ENCODE assay signal across 15 cellular contexts in genomic region chr5:127014573-127014972, GRCh38. TPM values are rescaled to one million over a fixed set of nuclear protein-coding genes. Genes with fewer than 3 reads are reported as not detected.
A peak's percentile ranks its signal among the peaks of the same experiment; 100 is the strongest.
DNase-seq lines count a peak whose midpoint lies in the region; ATAC-seq, FAIRE-seq and TF ChIP-seq lines count a peak whose summit lies in the region.
"Had no signal": no experiment of that assay in that cellular context is flagged by ENCODE, and none has a peak within 500 bp of the region (broad histone marks: within the 10 kb centered on the region; RNA-seq: fewer than 3 reads in every experiment).

No MANE protein-coding gene starts in this region.

- peaks cover 79% of the 10 kb centered on the region for H3K79me2 ChIP-seq in endothelial cell of umbilical vein (ENCODE audit: control insufficient read depth, insufficient read depth, low read length)
- H3K79me2 ChIP-seq in H9 (ENCODE audit: insufficient read depth, low read length) = no peaks in the 10 kb centered on the region
- H3K79me2 ChIP-seq: parathyroid adenoma had no signal

- POLR2A ChIA-PET in endothelial cell of umbilical vein (lab: Charles Lee) (no interaction called here), WTC11 (lab: Charles Lee) (no interaction called here)

- no peak overlapping the region for H3K56ac ChIP-seq in H9 (ENCODE audit: insufficient read length, low read depth, low read length)

- BruUV-seq in endothelial cell of umbilical vein (replicated peaks; lab: Mats Ljungman, UMichigan) = no TSS peak

- no peak overlapping the region for H2BK5ac ChIP-seq in H9 (ENCODE audit: insufficient read length, low read length)

- no peak overlapping the region for H3K14ac ChIP-seq in H9 (ENCODE audit: insufficient read depth, low read length)

- H3K18ac ChIP-seq in H9 (ENCODE audit: insufficient read length, low read depth, low read length) = no peak overlapping the region

- CTCF ChIA-PET in endothelial cell of umbilical vein (lab: Charles Lee) (interaction anchor here (1.1 to 5.0 kb wide), 2 partner anchors 13 to 14 kb away, joined by 3 to 24 read pairs; no protein-coding TSS in a partner anchor), WTC11 (lab: Charles Lee) (no interaction called here)

- H3K9me3 Mint-ChIP-seq in H9 (peaks cover 0 to 2% of the 10 kb centered on the region in 2 experiments; a peak in 1 of 5 replicates), WTC11 (no peaks in the 10 kb centered on the region; the same call in 1 of the 2 replicates)

- no peak overlapping the region for H2BK20ac ChIP-seq in H9 (ENCODE audit: low read depth, low read length, poor library complexity, severe bottlenecking)

- H4K20me1 ChIP-seq in endothelial cell of umbilical vein (replicated peaks; ENCODE audit: control insufficient read depth, extremely low read depth, insufficient read depth, low read length) = no peaks in the 10 kb centered on the region
- no peaks in the 10 kb centered on the region for H4K20me1 ChIP-seq in H9 (ENCODE audit: control insufficient read depth, insufficient read depth, insufficient read length)

- no CpG with 5 or more reads among the region's 1 CpG for WGBS in H9 (ENCODE audit: extremely low coverage, insufficient read length, low lambda C conversion rate)

- H3K4me1 ChIP-seq in endothelial cell of umbilical vein (ENCODE audit: control insufficient read depth, extremely low read depth, insufficient read depth, low read length) (peaks cover 40% of the 10 kb centered on the region), H9 (ENCODE audit: insufficient read depth, low read length) (no peaks in the 10 kb centered on the region)
- H3K4me1 ChIP-seq: body of pancreas, parathyroid adenoma had no signal

- intact Hi-C loops in endothelial cell of umbilical vein (cut with micrococcal nuclease) = loop anchor here (5.0 kb wide), 1 partner anchor 97 kb away; no protein-coding TSS in a partner anchor

- TF ChIP-seq CTCF in endothelial cell of umbilical vein (IDR thresholded peaks at IDR 0.05; ENCODE audit: extremely low read depth in 1 of 2, insufficient read depth in 1 of 2, low read depth in 1 of 2, low read length in 2 of 2) (no peak), H9 (conservative IDR thresholded peaks at IDR 0.05) (no peak), WTC11 (IDR thresholded peaks at IDR 0.05) (no peak)

- no peak overlapping the region for H3K4me2 ChIP-seq in endothelial cell of umbilical vein (ENCODE audit: insufficient read depth, low read length)
- H3K4me2 ChIP-seq in H9 (ENCODE audit: insufficient read depth, insufficient read length, low read length) = no peak overlapping the region

- H3K4ac ChIP-seq in H9 (ENCODE audit: low read depth, low read length) = no peak overlapping the region

- no peak overlapping the region for H2AK5ac ChIP-seq in H9 (ENCODE audit: insufficient read length, low read length)

- H3K27me3 Mint-ChIP-seq in H9 (ENCODE audit: low read depth) (no peaks in the 10 kb centered on the region), WTC11 (ENCODE audit: low read depth) (no peaks in the 10 kb centered on the region)
- H3K27me3 Mint-ChIP-seq: activated CD4-positive, alpha-beta T cell treated with anti-CD3 and anti-CD28 coated beads for 36 hours had no signal

- H3K9ac ChIP-seq in endothelial cell of umbilical vein (replicated peaks; ENCODE audit: extremely low read depth, insufficient read depth, low read length) (no peak overlapping the region), H9 (ENCODE audit: extremely low read depth, insufficient read length, low read length) (no peak overlapping the region)
- H3K9ac ChIP-seq: parathyroid adenoma had no signal

- H3K27ac Mint-ChIP-seq in H9 (no peak overlapping the region), WTC11 (no peak overlapping the region)
- H3K27ac Mint-ChIP-seq: activated CD4-positive, alpha-beta T cell treated with anti-CD3 and anti-CD28 coated beads for 36 hours had no signal

- H4K91ac ChIP-seq in H9 (ENCODE audit: insufficient read length, low read depth, low read length) = no peak overlapping the region

- no peak for FAIRE-seq in endothelial cell of umbilical vein (lab: Jason Lieb, UNC)

- no peaks in the 10 kb centered on the region for H3K9me1 ChIP-seq in endothelial cell of umbilical vein (replicated peaks; ENCODE audit: control insufficient read depth, extremely low read depth, insufficient read depth, low read length)

- H2BK12ac ChIP-seq in H9 (ENCODE audit: insufficient read length, low read depth, low read length) = no peak overlapping the region

- H3T11ph ChIP-seq in H9 (ENCODE audit: low read length) = no peak overlapping the region

- no peaks in the 10 kb centered on the region for H3K27me3 ChIP-seq in endothelial cell of umbilical vein (ENCODE audit: control insufficient read depth in 2 of 2, insufficient read depth in 2 of 2, low read length in 2 of 2)
- no peaks in the 10 kb centered on the region for H3K27me3 ChIP-seq in H9 (ENCODE audit: insufficient read depth, low read length)
- H3K27me3 ChIP-seq: body of pancreas, SJSA1 had no signal

- H3K36me3 Mint-ChIP-seq in H9 (ENCODE audit: insufficient read depth in 1 of 3, low read depth in 3 of 3) = no peaks in the 10 kb centered on the region; a peak in 3 of 7 replicates
- H3K36me3 Mint-ChIP-seq in WTC11 = no peaks in the 10 kb centered on the region

- no peak overlapping the region for H2BK15ac ChIP-seq in H9 (ENCODE audit: low read depth, low read length)

- H2AFZ ChIP-seq in endothelial cell of umbilical vein (ENCODE audit: low read depth, low read length) = no peak overlapping the region
- no peak overlapping the region for H2AFZ ChIP-seq in H9 (ENCODE audit: low read length)
- H2AFZ ChIP-seq: parathyroid adenoma had no signal

- H3K27ac ChIP-seq in endothelial cell of umbilical vein (ENCODE audit: insufficient read depth, low read depth, low read length) (peak overlapping the region; percentile 83), H9 (ENCODE audit: insufficient read length, low read depth, low read length) (no peak overlapping the region)
- H3K27ac ChIP-seq: body of pancreas, lower lobe of right lung, parathyroid adenoma, SJSA1 had no signal

- dilution Hi-C loops in endothelial cell of umbilical vein (cut with MboI; ENCODE audit: extremely low pct_ligation_motif_present, low sequenced_read_pairs) = no loop called here

- H4K8ac ChIP-seq in H9 (replicated peaks; ENCODE audit: insufficient read length, low read depth, low read length) = no peak overlapping the region

- H4K5ac ChIP-seq in H9 (ENCODE audit: insufficient read length, low read depth, low read length) = no peak overlapping the region

- no peak for TF ChIP-seq POLR2A in endothelial cell of umbilical vein (IDR thresholded peaks at IDR 0.05; ENCODE audit: low read depth, low read length)

- ATAC-seq in GM18858 (IDR thresholded peaks at IDR 0.05; ENCODE audit: unreplicated experiment) = peak; percentile 52
- peak; percentile 54 for ATAC-seq in HG02759 (IDR thresholded peaks at IDR 0.05; ENCODE audit: unreplicated experiment)
- ATAC-seq in HG03565 (IDR thresholded peaks at IDR 0.05; ENCODE audit: unreplicated experiment) = peak; percentile 45
- no peak for ATAC-seq in WTC11
- ATAC-seq: activated CD4-positive, alpha-beta T cell treated with anti-CD3 and anti-CD28 coated beads for 36 hours; body of pancreas; lower lobe of right lung had no signal

- no peak overlapping the region for H3K4me3 ChIP-seq in endothelial cell of umbilical vein (replicated peaks in 1 of 3; ENCODE audit: insufficient read depth in 1 of 3, low read depth in 1 of 3, low read length in 3 of 3)
- H3K4me3 ChIP-seq: body of pancreas, lower lobe of right lung, SJSA1 had no signal

- H3K79me1 ChIP-seq in H9 (ENCODE audit: insufficient read depth, low read depth, low read length, poor library complexity, severe bottlenecking) = no peaks in the 10 kb centered on the region

- H2BK120ac ChIP-seq in H9 (ENCODE audit: low read depth, low read length, poor library complexity, severe bottlenecking) = no peak overlapping the region

- H3K9me3 ChIP-seq in endothelial cell of umbilical vein (replicated peaks; ENCODE audit: control insufficient read depth, insufficient read depth, low read length) (no peaks in the 10 kb centered on the region), H9 (ENCODE audit: control insufficient read depth, low read depth, low read length) (no peaks in the 10 kb centered on the region)
- H3K9me3 ChIP-seq: body of pancreas, lower lobe of right lung, SJSA1 had no signal

- H3K4me1 Mint-ChIP-seq in H9 (peaks cover 6 to 8% of the 10 kb centered on the region in 2 experiments), WTC11 (peaks cover 12% of the 10 kb centered on the region)

- H3K23me2 ChIP-seq in H9 (ENCODE audit: insufficient read length, low read depth, low read length, poor library complexity, severe bottlenecking) = no peaks in the 10 kb centered on the region

- no peak overlapping the region for H3K23ac ChIP-seq in H9 (ENCODE audit: insufficient read length, low read depth, low read length)

- no peaks in the 10 kb centered on the region for H3K36me3 ChIP-seq in endothelial cell of umbilical vein (ENCODE audit: control insufficient read depth in 2 of 2, extremely low read depth in 1 of 2, insufficient read depth in 2 of 2, low read length in 2 of 2)
- H3K36me3 ChIP-seq: lower lobe of right lung, SJSA1 had no signal

- H3K4me3 Mint-ChIP-seq in H9 (no peak overlapping the region), WTC11 (no peak overlapping the region)
- H3K4me3 Mint-ChIP-seq: activated CD4-positive, alpha-beta T cell treated with anti-CD3 and anti-CD28 coated beads for 36 hours had no signal

- DNase-seq in endothelial cell of umbilical vein (ENCODE audit: low read depth, low spot score) (no peak), H9 (no peak), 8988T (no peak), WTC11 (ENCODE audit: low spot score) (no peak)
- DNase-seq in stimulated activated CD4-positive, alpha-beta T cell treated with anti-CD3 and anti-CD28 coated beads, Interleukin-4, amount 100 ng/mL, for 1 hour = no peak
- DNase-seq: activated CD4-positive, alpha-beta T cell treated with anti-CD3 and anti-CD28 coated beads for 36 hours; body of pancreas; lower lobe of right lung; NCI-H446; stimulated activated naive CD4-positive, alpha-beta T cell treated with Interleukin-2 at 50 U/mL for 16 hours had no signal

RNA-seq across cellular contexts. Expression of gene MARCHF3, which starts 15.8 kb away (rescaled TPM):
- total RNA-seq in endothelial cell of umbilical vein (31.7 and 31.9 TPM in 2 replicates), H9 (2021) (17.7 and 23.1 TPM in 2 replicates), WTC11 (2021) (11.1 to 16.1 TPM (median 13.5 TPM) in 3 replicates)
- polyA plus RNA-seq in endothelial cell of umbilical vein = 30.2 and 35.0 TPM in 2 replicates
- polyA plus RNA-seq in endothelial cell of umbilical vein (2011; cell fraction: cytosol; rRNA removed) = 20.0 and 24.6 TPM in 2 replicates
- polyA plus RNA-seq in endothelial cell of umbilical vein (2011; cell fraction: nucleus; rRNA removed) = 18.5 and 27.8 TPM in 2 replicates
- polyA plus RNA-seq in endothelial cell of umbilical vein (2012) = 30.3 and 43.9 TPM in 2 replicates
- 49.3 and 58.2 TPM in 2 replicates for polyA minus RNA-seq in endothelial cell of umbilical vein
- 2.7 TPM for polyA minus RNA-seq in endothelial cell of umbilical vein (2011; cell fraction: cytosol; rRNA and poly(A)+ RNA removed)
- 49.4 and 51.2 TPM in 2 replicates for polyA minus RNA-seq in endothelial cell of umbilical vein (2011; cell fraction: nucleus; rRNA and poly(A)+ RNA removed)

RNA-seq across cellular contexts. Expression of gene C5orf63, which starts 58.7 kb away (rescaled TPM):
- 4.0 and 5.3 TPM in 2 replicates for total RNA-seq in endothelial cell of umbilical vein
- polyA plus RNA-seq in endothelial cell of umbilical vein = 1.3 and 1.4 TPM in 2 replicates
- 2.6 and 2.7 TPM in 2 replicates for polyA plus RNA-seq in endothelial cell of umbilical vein (2011; cell fraction: cytosol; rRNA removed)
- 5.6 and 7.2 TPM in 2 replicates for polyA plus RNA-seq in endothelial cell of umbilical vein (2011; cell fraction: nucleus; rRNA removed)
- 1.1 and 2.6 TPM in 2 replicates for polyA plus RNA-seq in endothelial cell of umbilical vein (2012)
- 2.5 and 3.2 TPM in 2 replicates for polyA minus RNA-seq in endothelial cell of umbilical vein
- polyA minus RNA-seq in endothelial cell of umbilical vein (2011; cell fraction: cytosol; rRNA and poly(A)+ RNA removed) = not detected
- 3.4 and 8.2 TPM in 2 replicates for polyA minus RNA-seq in endothelial cell of umbilical vein (2011; cell fraction: nucleus; rRNA and poly(A)+ RNA removed)
- total RNA-seq in H9 (2021) = 0.55 and 1.2 TPM in 2 replicates
- 3.1 to 4.1 TPM (median 3.4 TPM) in 3 replicates for total RNA-seq in WTC11 (2021)
